Comparison of ENCODE assay signal across 15 cellular contexts in genomic region chr2:142601794-142602193, GRCh38.
DNase-seq lines count a peak whose midpoint lies in the region; ATAC-seq, FAIRE-seq and TF ChIP-seq lines count a peak whose summit lies in the region.
"Had no signal": no experiment of that assay in that cellular context is flagged by ENCODE, and none has a peak within 500 bp of the region (broad histone marks: within the 10 kb centered on the region; RNA-seq: fewer than 3 reads in every experiment).

No MANE protein-coding gene starts in this region.

- H3K4me1 ChIP-seq in A673 (ENCODE audit: insufficient read depth, low read length, poor library complexity, severe bottlenecking) (peaks cover 34% of the 10 kb centered on the region), IMR-90 (ENCODE audit: control insufficient read depth, insufficient read depth, low read length) (peaks cover 2% of the 10 kb centered on the region; the same call in 1 of the 2 replicates), H1 (replicated peaks in 1 of 4; ENCODE audit: control insufficient read depth in 3 of 4, insufficient read depth in 4 of 4, low read length in 3 of 4) (no peaks in the 10 kb centered on the region), neural progenitor cell (no peaks in the 10 kb centered on the region)
- H3K4me1 ChIP-seq in CD4-positive, alpha-beta memory T cell (ENCODE audit: insufficient read depth, low read length), result no peaks in the 10 kb centered on the region

- no peak overlapping the region for H2BK5ac ChIP-seq in IMR-90 (ENCODE audit: low read depth, low read length, poor library complexity, severe bottlenecking)
- no peak overlapping the region for H2BK5ac ChIP-seq in H1 (ENCODE audit: low read depth, low read length)

- no peaks in the 10 kb centered on the region for H4K20me1 ChIP-seq in IMR-90 (ENCODE audit: insufficient read depth, low read length)
- no peaks in the 10 kb centered on the region for H4K20me1 ChIP-seq in H1 (replicated peaks in 1 of 2; ENCODE audit: control insufficient read depth in 1 of 2, insufficient read depth in 2 of 2, low read length in 2 of 2)
- no peaks in the 10 kb centered on the region for H4K20me1 ChIP-seq in neural progenitor cell (ENCODE audit: low read depth)

- no peaks in the 10 kb centered on the region for H3K36me3 Mint-ChIP-seq in neural progenitor cell
- H3K36me3 Mint-ChIP-seq in CD4-positive, alpha-beta memory T cell, result no peaks in the 10 kb centered on the region

- no peak overlapping the region for H2AK5ac ChIP-seq in IMR-90 (ENCODE audit: low read depth, low read length)
- no peak overlapping the region for H2AK5ac ChIP-seq in H1 (ENCODE audit: low read depth, low read length)

- H4K8ac ChIP-seq in IMR-90 (ENCODE audit: low read depth in 2 of 2, low read length in 2 of 2) (no peak overlapping the region), H1 (ENCODE audit: extremely low read depth, insufficient read depth, low read length) (no peak overlapping the region)

- no peaks in the 10 kb centered on the region for H3K27me3 ChIP-seq in A673 (replicated peaks; ENCODE audit: insufficient read depth, low read depth, low read length, poor library complexity)
- H3K27me3 ChIP-seq in IMR-90 (ENCODE audit: control insufficient read depth, insufficient read depth, low read length), result no peaks in the 10 kb centered on the region
- H3K27me3 ChIP-seq in H1 (replicated peaks in 1 of 4; ENCODE audit: control insufficient read depth in 3 of 4, extremely low read depth in 1 of 4, insufficient read depth in 3 of 4, low read length in 3 of 4), result peaks cover 0 to 1% (median 0%) of the 10 kb centered on the region in 4 experiments; a peak in 1 of 7 replicates
- no peaks in the 10 kb centered on the region for H3K27me3 ChIP-seq in neural progenitor cell
- no peaks in the 10 kb centered on the region for H3K27me3 ChIP-seq in CD4-positive, alpha-beta memory T cell (ENCODE audit: insufficient read depth, low read length)

- peaks cover 2% of the 10 kb centered on the region for H3K27me3 Mint-ChIP-seq in neural progenitor cell (ENCODE audit: insufficient read depth, low read depth)
- no peaks in the 10 kb centered on the region for H3K27me3 Mint-ChIP-seq in CD4-positive, alpha-beta memory T cell
- H3K27me3 Mint-ChIP-seq: CD4-positive, alpha-beta T cell had no signal

- TF ChIP-seq POLR2A in IMR-90 (IDR thresholded peaks at IDR 0.05; ENCODE audit: low read depth, low read length) (no peak), H1 (IDR thresholded peaks at IDR 0.05; ENCODE audit: control extremely low read depth in 1 of 2, low read depth in 2 of 2, low read length in 2 of 2) (no peak)

- H2AFZ ChIP-seq in IMR-90 (replicated peaks; ENCODE audit: low read length, poor library complexity), result peak overlapping the region; percentile 58
- no peak overlapping the region for H2AFZ ChIP-seq in H1 (ENCODE audit: low read length)
- H2AFZ ChIP-seq in neural progenitor cell (replicated peaks), result peak overlapping the region; percentile 18

- no peaks in the 10 kb centered on the region for H3F3A ChIP-seq in neural progenitor cell (ENCODE audit: low read depth)

- H3K4me3 ChIP-seq in A673 (ENCODE audit: low read depth, low read length, poor library complexity, severe bottlenecking) (no peak overlapping the region), IMR-90 (ENCODE audit: insufficient read depth, low read depth, low read length) (no peak overlapping the region), H1 (ENCODE audit: extremely low read depth in 1 of 4, insufficient read depth in 2 of 4, low read depth in 3 of 4, low read length in 4 of 4) (no peak overlapping the region), neural progenitor cell (no peak overlapping the region)
- H3K4me3 ChIP-seq in CD4-positive, alpha-beta memory T cell (ENCODE audit: low read length in 2 of 2), result no peak overlapping the region

- peak overlapping the region; percentile 37 for H2AK9ac ChIP-seq in IMR-90 (replicated peaks; ENCODE audit: low read depth, low read length, poor library complexity)

- H3K18ac ChIP-seq in IMR-90 (ENCODE audit: low read depth, low read length) (no peak overlapping the region), H1 (ENCODE audit: extremely low read depth, low read length) (no peak overlapping the region)

- H2BK15ac ChIP-seq in IMR-90 (ENCODE audit: low read depth, low read length) (no peak overlapping the region), H1 (ENCODE audit: low read length) (no peak overlapping the region)

- TF ChIP-seq RAD21 in IMR-90 (IDR thresholded peaks at IDR 0.05; ENCODE audit: low read length) (no peak), H1 (IDR thresholded peaks at IDR 0.05 in 1 of 2, conservative IDR thresholded peaks at IDR 0.05 in 1 of 2; ENCODE audit: low read depth in 2 of 2, low read length in 2 of 2) (peak; percentile 23; a peak in 2 of 4 replicates)

- peak; percentile 64 for DNase-seq in A673 (ENCODE audit: low spot score)
- no peak for DNase-seq in IMR-90
- no peak for DNase-seq in H1 (ENCODE audit: low read depth in 1 of 2, low spot score in 2 of 2)
- peak; percentile 4 for DNase-seq in neural progenitor cell (ENCODE audit: low spot score)
- no peak for DNase-seq in CD4-positive, alpha-beta memory T cell
- DNase-seq in OCI-M2 (lab: John Stamatoyannopoulos, UW; ENCODE audit: unreplicated experiment), result no peak
- DNase-seq in SIG-M5 (lab: John Stamatoyannopoulos, UW), result no peak
- no peak for DNase-seq in NCI-H1105 (lab: John Stamatoyannopoulos, UW)
- DNase-seq: 8988T; CD4-positive, alpha-beta T cell; DMS79 treated with DMSO at 0.1 percent for 48 hours; GF-D8; HCEC 1CT had no signal

- no peak for ATAC-seq in IMR-90 (ENCODE audit: low read depth)

- H3K23ac ChIP-seq in IMR-90 (ENCODE audit: low read depth, low read length) (no peak overlapping the region), H1 (ENCODE audit: insufficient read length) (no peak overlapping the region)

- no peak overlapping the region for H3K27ac Mint-ChIP-seq in neural progenitor cell
- H3K27ac Mint-ChIP-seq in CD4-positive, alpha-beta memory T cell, result no peak overlapping the region
- H3K27ac Mint-ChIP-seq: CD4-positive, alpha-beta T cell had no signal

- peak overlapping the region; percentile 45; the same call in 1 of the 2 replicates for H4K91ac ChIP-seq in IMR-90 (ENCODE audit: insufficient read depth, low read depth, low read length)
- no peak overlapping the region for H4K91ac ChIP-seq in H1 (replicated peaks; ENCODE audit: insufficient read length, low read length)

- no peak overlapping the region for H3K4me3 Mint-ChIP-seq in neural progenitor cell
- no peak overlapping the region for H3K4me3 Mint-ChIP-seq in CD4-positive, alpha-beta memory T cell
- H3K4me3 Mint-ChIP-seq: CD4-positive, alpha-beta T cell had no signal

- no peaks in the 10 kb centered on the region for H3K4me1 Mint-ChIP-seq in neural progenitor cell
- no peaks in the 10 kb centered on the region for H3K4me1 Mint-ChIP-seq in CD4-positive, alpha-beta memory T cell

- H3K9ac ChIP-seq in IMR-90 (ENCODE audit: low read depth, low read length) (no peak overlapping the region), H1 (replicated peaks in 1 of 4; ENCODE audit: extremely low read depth in 1 of 4, low read depth in 3 of 4, low read length in 3 of 4) (no peak overlapping the region), neural progenitor cell (no peak overlapping the region)

- H3K4ac ChIP-seq in IMR-90 (ENCODE audit: low read depth, low read length) (peak overlapping the region; percentile 43; the same call in 1 of the 2 replicates), H1 (replicated peaks; ENCODE audit: insufficient read length, low read depth, low read length) (no peak overlapping the region)

- no peak for FAIRE-seq in H1 (lab: Jason Lieb, UNC)
- FAIRE-seq: H54 had no signal

- CTCF ChIA-PET in A673 (lab: Charles Lee), result interaction anchor here (0.5 kb wide), 1 partner anchor 439 kb away, joined by 5 read pairs; no protein-coding TSS in a partner anchor
- CTCF ChIA-PET in IMR-90 (lab: Yijun Ruan, JAX), result no interaction called here
- CTCF ChIA-PET in H1 (lab: Charles Lee; ENCODE audit: partially characterized antibody), result interaction anchor here (0.8 kb wide), 1 partner anchor 691 kb away, joined by 3 read pairs; no protein-coding TSS in a partner anchor
- CTCF ChIA-PET in CD4-positive, alpha-beta memory T cell (lab: Charles Lee; ENCODE audit: partially characterized antibody), result no interaction called here

- H2BK12ac ChIP-seq in H1 (ENCODE audit: low read depth, low read length), result no peak overlapping the region

- intact Hi-C loops in A673 (cut with micrococcal nuclease; ENCODE audit: unreplicated experiment) (loop anchor here (2.0 kb wide), 1 partner anchor 433 kb away; no protein-coding TSS in a partner anchor), IMR-90 (cut with micrococcal nuclease) (loop anchor here (10.0 kb wide), 1 partner anchor 437 kb away; no protein-coding TSS in a partner anchor)
- intact Hi-C loops in CD4-positive, alpha-beta memory T cell (cut with micrococcal nuclease), result no loop called here

- H3K4me2 ChIP-seq in IMR-90 (ENCODE audit: low read depth, low read length) (no peak overlapping the region), H1 (ENCODE audit: insufficient read depth in 1 of 2, low read depth in 2 of 2, low read length in 2 of 2) (no peak overlapping the region), neural progenitor cell (no peak overlapping the region)

- H3K56ac ChIP-seq in IMR-90 (ENCODE audit: extremely low read depth, insufficient read depth, low read length) (no peak overlapping the region), H1 (replicated peaks; ENCODE audit: insufficient read length, low read depth, low read length) (no peak overlapping the region)

- H3K79me2 ChIP-seq in H1 (ENCODE audit: control insufficient read depth in 1 of 2, insufficient read depth in 2 of 2, low read length in 2 of 2) (no peaks in the 10 kb centered on the region), neural progenitor cell (ENCODE audit: low read depth) (no peaks in the 10 kb centered on the region)

- H2BK20ac ChIP-seq in IMR-90 (ENCODE audit: low read depth, low read length), result peak overlapping the region; percentile 67; the same call in 1 of the 2 replicates
- no peak overlapping the region for H2BK20ac ChIP-seq in H1 (ENCODE audit: low read length)

- no peak for TF ChIP-seq EP300 in H1 (IDR thresholded peaks at IDR 0.05; ENCODE audit: borderline replicate concordance in 1 of 2, low read depth in 2 of 2, low read length in 2 of 2)

- H3K14ac ChIP-seq in IMR-90 (replicated peaks; ENCODE audit: low read depth, low read length) (no peak overlapping the region), H1 (ENCODE audit: insufficient read length) (no peak overlapping the region)

- TF ChIP-seq CTCF in A673 (conservative IDR thresholded peaks at IDR 0.05; ENCODE audit: low read depth, low read length) (peak; percentile 53), IMR-90 (conservative IDR thresholded peaks at IDR 0.05; ENCODE audit: low read depth, low read length) (no peak), H1 (IDR thresholded peaks at IDR 0.05; ENCODE audit: control extremely low read depth in 1 of 3, insufficient read depth in 1 of 3, low read depth in 1 of 3, low read length in 3 of 3) (no peak), neural progenitor cell (IDR thresholded peaks at IDR 0.05) (no peak)

- BruUV-seq in A673 (replicated peaks; lab: Mats Ljungman, UMichigan) (no TSS peak), IMR-90 (replicated peaks; lab: Mats Ljungman, UMichigan) (no TSS peak)

- dilution Hi-C loops in IMR-90 (cut with HindIII; ENCODE audit: low sequenced_read_pairs, unreplicated experiment), result no loop called here

- 0 out of 2 replicates have a peak, but pooled peaks cover 5% of the 10 kb centered on the region for H3K9me1 ChIP-seq in IMR-90 (ENCODE audit: insufficient read depth, low read length)

- in situ Hi-C loops in IMR-90 (cut with MboI; ENCODE audit: low sequenced_read_pairs), result no loop called here

- H3K36me3 ChIP-seq in A673 (ENCODE audit: insufficient read depth, low read length, poor library complexity, severe bottlenecking) (no peaks in the 10 kb centered on the region), IMR-90 (ENCODE audit: control insufficient read depth, insufficient read depth, low read length) (no peaks in the 10 kb centered on the region), H1 (ENCODE audit: control insufficient read depth in 2 of 4, insufficient read depth in 4 of 4, low read length in 3 of 4) (no peaks in the 10 kb centered on the region), neural progenitor cell (no peaks in the 10 kb centered on the region)
- no peaks in the 10 kb centered on the region for H3K36me3 ChIP-seq in CD4-positive, alpha-beta memory T cell (ENCODE audit: insufficient read depth, low read length)

- H2BK120ac ChIP-seq in IMR-90 (ENCODE audit: low read depth, low read length) (peak overlapping the region; percentile 6), H1 (replicated peaks; ENCODE audit: low read depth, low read length) (no peak overlapping the region)

- H3K23me2 ChIP-seq in H1 (ENCODE audit: low read depth, low read length), result no peaks in the 10 kb centered on the region

- H4K5ac ChIP-seq in IMR-90 (ENCODE audit: low read depth, low read length) (no peak overlapping the region), H1 (ENCODE audit: insufficient read length, low read depth, low read length) (no peak overlapping the region)

- H3K9me3 ChIP-seq in A673 (ENCODE audit: low read depth, low read length, poor library complexity, severe bottlenecking) (no peaks in the 10 kb centered on the region), IMR-90 (ENCODE audit: control insufficient read depth, insufficient read depth, low read length) (no peaks in the 10 kb centered on the region; the same call in 1 of the 2 replicates), H1 (ENCODE audit: insufficient read depth in 2 of 2, low read depth in 1 of 2, low read length in 1 of 2) (no peaks in the 10 kb centered on the region), neural progenitor cell (ENCODE audit: low read depth) (no peaks in the 10 kb centered on the region)
- H3K9me3 ChIP-seq in CD4-positive, alpha-beta memory T cell (ENCODE audit: control insufficient read depth in 1 of 2, low read length in 2 of 2), result no peaks in the 10 kb centered on the region

- H3K9me3 Mint-ChIP-seq in neural progenitor cell, result no peaks in the 10 kb centered on the region
- peaks cover 0 to 2% (median 0%) of the 10 kb centered on the region in 8 donors for H3K9me3 Mint-ChIP-seq in CD4-positive, alpha-beta memory T cell

- peak overlapping the region; percentile 1 for H3K27ac ChIP-seq in A673 (ENCODE audit: low read depth, low read length, poor library complexity, severe bottlenecking)
- H3K27ac ChIP-seq in IMR-90 (ENCODE audit: insufficient read depth, low read length), result no peak overlapping the region
- no peak overlapping the region for H3K27ac ChIP-seq in H1 (ENCODE audit: low read depth, low read length)
- no peak overlapping the region for H3K27ac ChIP-seq in neural progenitor cell
- no peak overlapping the region for H3K27ac ChIP-seq in CD4-positive, alpha-beta memory T cell (ENCODE audit: low read depth, low read length)
- H3K27ac ChIP-seq: C4-2B had no signal

- H3K79me1 ChIP-seq in IMR-90 (ENCODE audit: low read depth in 1 of 2, low read length in 2 of 2), result no peaks in the 10 kb centered on the region
- H3K79me1 ChIP-seq in H1 (ENCODE audit: low read depth, low read length), result no peaks in the 10 kb centered on the region

- POLR2A ChIA-PET in A673 (lab: Charles Lee; ENCODE audit: low non-redundant PET) (no interaction called here), IMR-90 (lab: Charles Lee; ENCODE audit: unreplicated experiment) (no interaction called here), H1 (lab: Charles Lee; ENCODE audit: partially characterized antibody) (no interaction called here)
- POLR2A ChIA-PET in CD4-positive, alpha-beta memory T cell (lab: Charles Lee; ENCODE audit: partially characterized antibody), result no interaction called here

- WGBS in IMR-90 (ENCODE audit: extremely low coverage in 2 of 2, insufficient read length in 1 of 2), 2 experiments, result 100% methylated on average over 2 of the region's 7 CpGs; no CpG with 5 or more reads in 1 of the 2 experiments
- 91% methylated on average over 7 of the region's 7 CpGs; no CpG with 5 or more reads in 1 of the 2 experiments for WGBS in H1 (ENCODE audit: extremely low coverage in 1 of 2, insufficient coverage in 1 of 2, insufficient read length in 1 of 2, insufficient replicate concordance in 2 of 2, low coverage in 1 of 2, low lambda C conversion rate in 2 of 2, missing lambda C conversion rate in 1 of 2), 2 experiments

Comparison
In these comparisons a context has a peak if more than half of its experiments do, and no peak if none do; other contexts are left out.
1. DNase-seq: peak in A673 (single experiment) and neural progenitor cell (single experiment); none in IMR-90 (single experiment), H1 (0 of 2), CD4-positive, alpha-beta memory T cell (0 of 5), OCI-M2 (single experiment), SIG-M5 (single experiment) and NCI-H1105 (single experiment).
2. CTCF ChIA-PET loops: an anchor here in A673 (0.5 kb wide) and H1 (0.8 kb wide); none called in IMR-90 and CD4-positive, alpha-beta memory T cell.